In genomic region chr6:156884306-156884705, GRCh38 we compare ENCODE assay signal across 20 cellular contexts.
A peak's percentile ranks its signal among the peaks of the same experiment; 100 is the strongest.
DNase-seq lines count a peak whose midpoint lies in the region; ATAC-seq, FAIRE-seq and TF ChIP-seq lines count a peak whose summit lies in the region.
"Had no signal": no experiment of that assay in that cellular context is flagged by ENCODE, and none has a peak within 500 bp of the region (broad histone marks: within the 10 kb centered on the region; RNA-seq: fewer than 3 reads in every experiment).

No MANE protein-coding gene starts in this region.

- no peak overlapping the region for H3K4me3 ChIP-seq in LNCaP clone FGC (ENCODE audit: low read depth, low read length)
- H3K4me3 ChIP-seq in small intestine (ENCODE audit: low read depth in 1 of 2, low read length in 2 of 2), result no peak overlapping the region
- H3K4me3 ChIP-seq in colonic mucosa, result no peak overlapping the region
- H3K4me3 ChIP-seq: gastroesophageal sphincter, suprapubic skin had no signal

- FAIRE-seq in small intestine (lab: Jason Lieb, UNC), result no peak

- H3K9ac ChIP-seq in colonic mucosa (ENCODE audit: low read depth in 2 of 2, low read length in 2 of 2), result no peak overlapping the region

- no peak overlapping the region for H3K4me3 Mint-ChIP-seq in T-helper 17 cell
- H3K4me3 Mint-ChIP-seq: activated CD4-positive, alpha-beta memory T cell treated with anti-CD3 and anti-CD28 coated beads, Interleukin-2, amount 10 ng/mL, durations not matched to agents 7 days and 5 days; T-helper 2 cell treated with Interferon-gamma antibody and Interleukin-4, amounts not matched to agents 5 μg/mL and 100 μg/mL, for 36 hours had no signal

- DNase-seq in NCI-H82 (lab: John Stamatoyannopoulos, UW), result peak; percentile 85
- DNase-seq in NCI-H82 treated with DMSO at 0.1 percent for 48 hours (lab: John Stamatoyannopoulos, UW; ENCODE audit: unreplicated experiment), result no peak
- DNase-seq in LNCaP clone FGC (ENCODE audit: low read depth), result no peak
- DNase-seq in T-helper 17 cell, result no peak
- DNase-seq in small intestine, result peak; percentile 43
- DNase-seq in caudate nucleus (lab: John Stamatoyannopoulos, UW), result no peak
- no peak for DNase-seq in colonic mucosa
- DNase-seq: activated CD4-positive, alpha-beta memory T cell treated with anti-CD3 and anti-CD28 coated beads, Interleukin-2, amount 10 ng/mL, durations not matched to agents 7 days and 5 days; activated naive CD4-positive, alpha-beta T cell treated with Interleukin-2 at 50 U/mL for 16 hours; esophagus squamous epithelium; KG1; kidney glomerular epithelial cell; NCI-H1048; occipital lobe; stimulated activated CD8-positive, alpha-beta memory T cell treated with anti-CD3 and anti-CD28 coated beads, Interleukin-4, amount 100 ng/mL, for 48 hours had no signal

- no peaks in the 10 kb centered on the region for H3K27me3 ChIP-seq in small intestine (ENCODE audit: control insufficient read depth in 2 of 2, insufficient read depth in 2 of 2, low read length in 2 of 2)
- H3K27me3 ChIP-seq in colonic mucosa, result no peaks in the 10 kb centered on the region
- H3K27me3 ChIP-seq: esophagus squamous epithelium, gastroesophageal sphincter, Peyer's patch, suprapubic skin had no signal

- H3K4me1 Mint-ChIP-seq in T-helper 17 cell, result peaks cover 60% of the 10 kb centered on the region

- WGBS in small intestine, 3 donors, result 31 to 73% (median 68%) methylated on average over 4 of the region's 4 CpGs

- no peak for ATAC-seq in T-helper 17 cell
- ATAC-seq in HG03342 (IDR thresholded peaks at IDR 0.05; ENCODE audit: unreplicated experiment), result no peak
- ATAC-seq: gastroesophageal sphincter had no signal

- H3K27ac Mint-ChIP-seq in T-helper 17 cell, result peak overlapping the region; percentile 82
- H3K27ac Mint-ChIP-seq: activated CD4-positive, alpha-beta memory T cell treated with anti-CD3 and anti-CD28 coated beads, Interleukin-2, amount 10 ng/mL, durations not matched to agents 7 days and 5 days; T-helper 2 cell treated with Interferon-gamma antibody and Interleukin-4, amounts not matched to agents 5 μg/mL and 100 μg/mL, for 36 hours had no signal

- H3K4me1 ChIP-seq in small intestine (ENCODE audit: control insufficient read depth in 2 of 2, insufficient read depth in 1 of 2, low read depth in 1 of 2, low read length in 1 of 2), result peaks cover 3 to 4% of the 10 kb centered on the region in 2 donors
- H3K4me1 ChIP-seq in colonic mucosa, result peaks cover 5% of the 10 kb centered on the region

- H3K36me3 Mint-ChIP-seq in T-helper 17 cell (ENCODE audit: low read depth), result no peaks in the 10 kb centered on the region

- H3K27ac ChIP-seq in small intestine (ENCODE audit: low read depth in 1 of 2, low read length in 1 of 2) (no peak overlapping the region), caudate nucleus (ENCODE audit: low read depth, low read length) (no peak overlapping the region), colonic mucosa (no peak overlapping the region)
- H3K27ac ChIP-seq: gastroesophageal sphincter had no signal

- 0 out of 2 replicates have a peak, but pooled peaks have one; percentile 7 for TF ChIP-seq CTCF in LNCaP clone FGC (IDR thresholded peaks at IDR 0.05; ENCODE audit: control insufficient read depth, extremely low read depth, insufficient read depth)
- no peak for TF ChIP-seq CTCF in colonic mucosa (IDR thresholded peaks at IDR 0.05)

- intact Hi-C loops in colonic mucosa (cut with DNase I), result no loop called here

- no peaks in the 10 kb centered on the region for H3K27me3 Mint-ChIP-seq in T-helper 17 cell
- H3K27me3 Mint-ChIP-seq: activated CD4-positive, alpha-beta memory T cell treated with anti-CD3 and anti-CD28 coated beads, Interleukin-2, amount 10 ng/mL, durations not matched to agents 7 days and 5 days had no signal

- H3K36me3 ChIP-seq in small intestine (ENCODE audit: control insufficient read depth in 2 of 2, insufficient read depth in 2 of 2, low read length in 2 of 2) (no peaks in the 10 kb centered on the region), colonic mucosa (no peaks in the 10 kb centered on the region)
- H3K36me3 ChIP-seq: esophagus squamous epithelium, gastroesophageal sphincter, Peyer's patch, suprapubic skin had no signal

- H3K9me3 ChIP-seq in T-helper 17 cell (ENCODE audit: control insufficient read depth, low read length, poor library complexity, severe bottlenecking) (no peaks in the 10 kb centered on the region), small intestine (ENCODE audit: control insufficient read depth, low read depth) (no peaks in the 10 kb centered on the region), colonic mucosa (no peaks in the 10 kb centered on the region)
- H3K9me3 ChIP-seq: esophagus squamous epithelium, gastroesophageal sphincter, Peyer's patch, suprapubic skin had no signal

Comparison
In these comparisons a context has a peak if more than half of its experiments do, and no peak if none do; other contexts are left out.
1. DNase-seq: peak in NCI-H82 (single experiment) and small intestine (single experiment); none in NCI-H82 treated with DMSO at 0.1 percent for 48 hours (single experiment), LNCaP clone FGC (single experiment), T-helper 17 cell (0 of 3), caudate nucleus (0 of 61) and colonic mucosa (single experiment).